In genomic region chr2:72116081-72116533, GRCh38 we compare ENCODE assay signal across 11 cellular contexts. TPM values are rescaled to one million over a fixed set of nuclear protein-coding genes. Genes with fewer than 3 reads are reported as not detected.
DNase-seq lines count a peak whose midpoint lies in the region; ATAC-seq, FAIRE-seq and TF ChIP-seq lines count a peak whose summit lies in the region.
"Had no signal": no experiment of that assay in that cellular context is flagged by ENCODE, and none has a peak within 500 bp of the region (broad histone marks: within the 10 kb centered on the region; RNA-seq: fewer than 3 reads in every experiment).

No MANE protein-coding gene starts in this region.

- H3K4me3 ChIP-seq in Caco-2 (ENCODE audit: low read depth, low read length) (no peak overlapping the region), astrocyte of the spinal cord (ENCODE audit: low read depth, low read length) (no peak overlapping the region)
- no peak overlapping the region for H3K4me3 ChIP-seq in CD8-positive, alpha-beta T cell (ENCODE audit: low read depth, low read length)

- CTCF ChIA-PET in Caco-2 (lab: Charles Lee): interaction anchor here (0.9 kb wide), 1 partner anchor 192 kb away, joined by 5 read pairs; no protein-coding TSS in a partner anchor
- CTCF ChIA-PET in CD8-positive, alpha-beta T cell (lab: Charles Lee): no interaction called here

- H3K4me3 Mint-ChIP-seq in Caco-2 (ENCODE audit: unreplicated experiment) (no peak overlapping the region), HFFc6 (peak overlapping the region; percentile 78)
- H3K4me3 Mint-ChIP-seq in CD8-positive, alpha-beta T cell: no peak overlapping the region
- H3K4me3 Mint-ChIP-seq: activated CD4-positive, alpha-beta T cell treated with anti-CD3 and anti-CD28 coated beads, Interleukin-2, amount 10 ng/mL, durations not matched to agents 24 days and 14 days; memory B cell had no signal

- BruUV-seq in Caco-2 (replicated peaks; lab: Mats Ljungman, UMichigan): no TSS peak

- H3K27me3 Mint-ChIP-seq in Caco-2 (ENCODE audit: insufficient read depth, unreplicated experiment): peaks cover 2% of the 10 kb centered on the region
- peaks cover 19% of the 10 kb centered on the region; the same call in 1 of the 2 replicates for H3K27me3 Mint-ChIP-seq in HFFc6 (ENCODE audit: insufficient read depth)
- peaks cover 6% of the 10 kb centered on the region for H3K27me3 Mint-ChIP-seq in CD8-positive, alpha-beta T cell (ENCODE audit: low read depth)
- H3K27me3 Mint-ChIP-seq: activated CD4-positive, alpha-beta T cell treated with anti-CD3 and anti-CD28 coated beads, Interleukin-2, amount 10 ng/mL, durations not matched to agents 24 days and 14 days had no signal

- peaks cover 21% of the 10 kb centered on the region for H3K9me3 Mint-ChIP-seq in Caco-2 (ENCODE audit: unreplicated experiment)
- H3K9me3 Mint-ChIP-seq in HFFc6: no peaks in the 10 kb centered on the region
- H3K9me3 Mint-ChIP-seq in CD8-positive, alpha-beta T cell: no peaks in the 10 kb centered on the region
- H3K9me3 Mint-ChIP-seq: activated CD4-positive, alpha-beta T cell treated with anti-CD3 and anti-CD28 coated beads, Interleukin-2, amount 10 ng/mL, durations not matched to agents 24 days and 14 days had no signal

- H3K4me1 Mint-ChIP-seq in Caco-2 (ENCODE audit: low read depth, unreplicated experiment): no peaks in the 10 kb centered on the region
- H3K4me1 Mint-ChIP-seq in HFFc6 (ENCODE audit: low read depth): peaks cover 30% of the 10 kb centered on the region
- no peaks in the 10 kb centered on the region for H3K4me1 Mint-ChIP-seq in CD8-positive, alpha-beta T cell (ENCODE audit: low read depth)
- H3K4me1 Mint-ChIP-seq: activated CD4-positive, alpha-beta T cell treated with anti-CD3 and anti-CD28 coated beads, Interleukin-2, amount 10 ng/mL, durations not matched to agents 24 days and 14 days; memory B cell had no signal

- H3K36me3 ChIP-seq in Caco-2 (ENCODE audit: control insufficient read depth, insufficient read depth, low read length): no peaks in the 10 kb centered on the region
- H3K36me3 ChIP-seq in CD8-positive, alpha-beta T cell (ENCODE audit: insufficient read depth, low read length): no peaks in the 10 kb centered on the region

- ATAC-seq in CD8-positive, alpha-beta T cell: no peak
- ATAC-seq in GM18519 (IDR thresholded peaks at IDR 0.05; ENCODE audit: low FRiP score, unreplicated experiment) (no peak), GM19467 (IDR thresholded peaks at IDR 0.05; ENCODE audit: unreplicated experiment) (no peak)

- FAIRE-seq in GM12892 (lab: Jason Lieb, UNC): no peak

- POLR2A ChIA-PET in Caco-2 (lab: Charles Lee): no interaction called here
- POLR2A ChIA-PET in CD8-positive, alpha-beta T cell (lab: Charles Lee): no interaction called here

- TF ChIP-seq CTCF in Caco-2 (IDR thresholded peaks at IDR 0.05; ENCODE audit: insufficient read depth in 1 of 2, low read depth in 1 of 2, low read length in 1 of 2, severe bottlenecking in 1 of 2, unreplicated experiment in 1 of 2) (no peak), HFFc6 (IDR thresholded peaks at IDR 0.05) (peak; percentile 74), astrocyte of the spinal cord (IDR thresholded peaks at IDR 0.05; ENCODE audit: low read depth, low read length) (peak; percentile 46)
- TF ChIP-seq CTCF in CD8-positive, alpha-beta T cell (IDR thresholded peaks at IDR 0.05): no peak

- DNase-seq in Caco-2 (no peak), HFFc6 (no peak), astrocyte of the spinal cord (ENCODE audit: low read depth, low spot score) (no peak), mesenteric fat pad (ENCODE audit: low spot score) (peak; percentile 47), GM12892 (ENCODE audit: insufficient read length) (no peak)
- no peak for DNase-seq in CD8-positive, alpha-beta T cell
- DNase-seq: activated CD4-positive, alpha-beta T cell treated with anti-CD3 and anti-CD28 coated beads, Interleukin-2, amount 10 ng/mL, durations not matched to agents 24 days and 14 days; NCI-H2081 had no signal

- H3K27ac Mint-ChIP-seq in Caco-2 (ENCODE audit: unreplicated experiment) (peak overlapping the region; percentile 59), HFFc6 (peak overlapping the region; percentile 82)
- no peak overlapping the region for H3K27ac Mint-ChIP-seq in CD8-positive, alpha-beta T cell
- H3K27ac Mint-ChIP-seq: activated CD4-positive, alpha-beta T cell treated with anti-CD3 and anti-CD28 coated beads, Interleukin-2, amount 10 ng/mL, durations not matched to agents 24 days and 14 days; memory B cell had no signal

- no peak overlapping the region for H3K27ac ChIP-seq in CD8-positive, alpha-beta T cell (ENCODE audit: low read depth, low read length)

- peaks cover 14% of the 10 kb centered on the region for H3K4me1 ChIP-seq in Caco-2
- no peaks in the 10 kb centered on the region for H3K4me1 ChIP-seq in CD8-positive, alpha-beta T cell (ENCODE audit: insufficient read depth, low read length)

- H3K27me3 ChIP-seq in Caco-2 (replicated peaks; ENCODE audit: control insufficient read depth, insufficient read depth, low read length): no peaks in the 10 kb centered on the region
- H3K27me3 ChIP-seq in CD8-positive, alpha-beta T cell (ENCODE audit: insufficient read depth, low read length): no peaks in the 10 kb centered on the region

- H3K9me3 ChIP-seq in Caco-2: no peaks in the 10 kb centered on the region
- no peaks in the 10 kb centered on the region for H3K9me3 ChIP-seq in CD8-positive, alpha-beta T cell (ENCODE audit: low read length)

- intact Hi-C loops in Caco-2 (cut with micrococcal nuclease; ENCODE audit: unreplicated experiment): no loop called here
- intact Hi-C loops in CD8-positive, alpha-beta T cell (cut with DNase I, micrococcal nuclease): no loop called here

- in situ Hi-C loops in astrocyte of the spinal cord (cut with HindIII; ENCODE audit: low sequenced_read_pairs): no loop called here

- H3K36me3 Mint-ChIP-seq in Caco-2 (ENCODE audit: insufficient read depth, unreplicated experiment): no peaks in the 10 kb centered on the region
- no peaks in the 10 kb centered on the region for H3K36me3 Mint-ChIP-seq in HFFc6 (ENCODE audit: low read depth)
- H3K36me3 Mint-ChIP-seq in CD8-positive, alpha-beta T cell: no peaks in the 10 kb centered on the region
- H3K36me3 Mint-ChIP-seq: memory B cell had no signal

- no peak for TF ChIP-seq POLR2A in GM12892 (IDR thresholded peaks at IDR 0.05; ENCODE audit: low read depth, low read length)

RNA-seq across cellular contexts. Expression of gene CYP26B1, which starts 31.6 kb away (rescaled TPM):
- total RNA-seq in Caco-2 (2022) (1.7 and 2.8 TPM in 2 replicates), mesenteric fat pad (41.9 TPM)
- total RNA-seq in HFFc6 (2021; fragmentation: NEBNext Ultra II Directional; extraction: Animal tissue kit (Norgen Biotek cat#: 25700)): under 1 TPM in 5 of 6 experiments, not detected in 1; 0.05 to 0.66 (median 0.14) TPM
- not detected for total RNA-seq in CD8-positive, alpha-beta T cell
- polyA plus RNA-seq in GM12892 (2012; ENCODE audit: missing spikeins): not detected
- total RNA-seq: activated CD4-positive, alpha-beta T cell treated with anti-CD3 and anti-CD28 coated beads, Interleukin-2, amount 10 ng/mL, durations not matched to agents 24 days and 14 days had no signal

Comparison
In these comparisons a context has a peak if more than half of its experiments do, and no peak if none do; other contexts are left out.
1. CTCF ChIP-seq: peak in HFFc6 (single experiment) and astrocyte of the spinal cord (single experiment); none in Caco-2 (0 of 2) and CD8-positive, alpha-beta T cell (single experiment).
2. RNA of gene CYP26B1, which starts 31.6 kb away (total RNA-seq): 41.9 TPM in mesenteric fat pad (single experiment); 1.7 to 2.8 TPM in Caco-2, 0.05 to 0.66 TPM in HFFc6 and not detected in CD8-positive, alpha-beta T cell; every median in the first group is over 10 times any median in the second.